Comparison of ENCODE assay signal across 1 cellular context in genomic region chr18:36067118-36067957, GRCh38.
A peak's percentile ranks its signal among the peaks of the same experiment; 100 is the strongest.
TF ChIP-seq lines count a peak whose summit lies in the region.

A gene with protein sequence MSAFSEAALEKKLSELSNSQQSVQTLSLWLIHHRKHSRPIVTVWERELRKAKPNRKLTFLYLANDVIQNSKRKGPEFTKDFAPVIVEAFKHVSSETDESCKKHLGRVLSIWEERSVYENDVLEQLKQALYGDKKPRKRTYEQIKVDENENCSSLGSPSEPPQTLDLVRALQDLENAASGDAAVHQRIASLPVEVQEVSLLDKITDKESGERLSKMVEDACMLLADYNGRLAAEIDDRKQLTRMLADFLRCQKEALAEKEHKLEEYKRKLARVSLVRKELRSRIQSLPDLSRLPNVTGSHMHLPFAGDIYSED (minus strand): TSS chr18:36067559. CDS start chr18:36067404, 155 bp downstream.

TF ChIP-seq in K562, 482 proteins besides CTCF, POLR2A, EP300 and RAD21 (continued from another document and continues in another):
- TF ChIP-seq FIP1L1 (IDR thresholded peaks at IDR 0.05; ENCODE audit: low read depth, low read length, poor library complexity, severe bottlenecking) (peak; percentile 57), KDM4B (IDR thresholded peaks at IDR 0.05; ENCODE audit: borderline replicate concordance in 2 of 2, low read depth in 1 of 2) (peak in 1 of 2 experiments; percentile 31; a peak in 1 of 4 replicates), CHD1 (IDR thresholded peaks at IDR 0.05; ENCODE audit: low read length) (peak; percentile 73), GABPA (tag; conservative IDR thresholded peaks at IDR 0.05; ENCODE audit: low read depth) (peak; percentile 92), TRIM24 (IDR thresholded peaks at IDR 0.05) (peak in 1 of 2 experiments; percentile 48; a peak in 2 of 4 replicates), CREM (IDR thresholded peaks at IDR 0.05; ENCODE audit: low read depth) (peak; percentile 97), RBBP5 (IDR thresholded peaks at IDR 0.05; ENCODE audit: borderline replicate concordance, insufficient read depth, low read length, poor library complexity, severe bottlenecking) (peak; percentile 99), CBFA2T2 (conservative IDR thresholded peaks at IDR 0.05) (no peak), NFATC3 (IDR thresholded peaks at IDR 0.05) (no peak), YY1 (IDR thresholded peaks at IDR 0.05; ENCODE audit: borderline replicate concordance in 1 of 3, control insufficient read depth in 1 of 3, extremely low read depth in 1 of 3, insufficient read depth in 3 of 3, insufficient read length in 1 of 3, insufficient replicate concordance in 2 of 3, low read depth in 1 of 3, low read length in 2 of 3) (peak; percentile 80 to 97 (median 95)), ZBTB8A (IDR thresholded peaks at IDR 0.05; ENCODE audit: partially characterized antibody) (no peak), ZEB2 (IDR thresholded peaks at IDR 0.05) (no peak), FOXO4 (CRISPR knock-in tag; IDR thresholded peaks at IDR 0.05) (no peak), TBP (optimal IDR thresholded peaks at IDR 0.05; ENCODE audit: low read depth, low read length) (peak; percentile 57), LARP7 (IDR thresholded peaks at IDR 0.05) (no peak), ARID1B (IDR thresholded peaks at IDR 0.05) (no peak; the same call in 1 of the 2 replicates), RBM25 (IDR thresholded peaks at IDR 0.05; ENCODE audit: low read depth, low read length, severe bottlenecking) (no peak), HNRNPLL (IDR thresholded peaks at IDR 0.05; ENCODE audit: low read depth, low read length, poor library complexity, severe bottlenecking) (peak; percentile 45), ZNF445 (CRISPR knock-in tag; IDR thresholded peaks at IDR 0.05; ENCODE audit: low read depth) (no peak), JUN (IDR thresholded peaks at IDR 0.05; ENCODE audit: borderline replicate concordance, low read depth, low read length) (peak; percentile 67), JUN (CRISPR knock-in tag; IDR thresholded peaks at IDR 0.05; ENCODE audit: borderline replicate concordance) (no peak), RREB1 (CRISPR knock-in tag; IDR thresholded peaks at IDR 0.05) (no peak), POLR3A (IDR thresholded peaks at IDR 0.05; ENCODE audit: borderline replicate concordance, extremely low read depth, insufficient read depth, insufficient read length) (no peak), BRD4 (IDR thresholded peaks at IDR 0.05) (peak; percentile 82), SLC30A9 (CRISPR knock-in tag; IDR thresholded peaks at IDR 0.05) (no peak), CSDE1 (IDR thresholded peaks at IDR 0.05) (no peak), NCOA2 (IDR thresholded peaks at IDR 0.05; ENCODE audit: partially characterized antibody in 2 of 2) (no peak), PCBP2 (IDR thresholded peaks at IDR 0.05; ENCODE audit: low read depth, low read length, poor library complexity, severe bottlenecking) (no peak), ZNF175 (CRISPR knock-in tag; IDR thresholded peaks at IDR 0.05; ENCODE audit: low read depth) (no peak), TFAP4 (CRISPR knock-in tag; IDR thresholded peaks at IDR 0.05; ENCODE audit: borderline replicate concordance) (peak; percentile 78; the same call in 1 of the 2 replicates), SP1 (CRISPR knock-in tag; IDR thresholded peaks at IDR 0.05) (peak; percentile 89), RBM14 (IDR thresholded peaks at IDR 0.05; ENCODE audit: borderline replicate concordance, insufficient read depth, low read depth, low read length) (0 out of 2 replicates have a peak, but pooled peaks have one; percentile 79), MAZ (CRISPR knock-in tag; conservative IDR thresholded peaks at IDR 0.05 in 1 of 2, IDR thresholded peaks at IDR 0.05 in 1 of 2) (no peak; a peak in 3 of 4 replicates), CBX1 (IDR thresholded peaks at IDR 0.05; ENCODE audit: low read depth) (peak; percentile 90; the same call in 1 of the 2 replicates), CBFA2T3 (IDR thresholded peaks at IDR 0.05) (no peak), CBX8 (IDR thresholded peaks at IDR 0.05; ENCODE audit: borderline replicate concordance, extremely low read depth, low read depth, low read length, poor library complexity, severe bottlenecking) (no peak), PKNOX1 (IDR thresholded peaks at IDR 0.05) (peak; percentile 51; the same call in 1 of the 2 replicates), MED1 (CRISPR knock-in tag; IDR thresholded peaks at IDR 0.05; ENCODE audit: borderline replicate concordance) (no peak), SMAD2 (IDR thresholded peaks at IDR 0.05; ENCODE audit: low read depth, low read length) (no peak), CREB5 (CRISPR knock-in tag; IDR thresholded peaks at IDR 0.05) (no peak), FOXA1 (IDR thresholded peaks at IDR 0.05; ENCODE audit: borderline replicate concordance) (no peak)
- TF ChIP-seq, protein P1, sequence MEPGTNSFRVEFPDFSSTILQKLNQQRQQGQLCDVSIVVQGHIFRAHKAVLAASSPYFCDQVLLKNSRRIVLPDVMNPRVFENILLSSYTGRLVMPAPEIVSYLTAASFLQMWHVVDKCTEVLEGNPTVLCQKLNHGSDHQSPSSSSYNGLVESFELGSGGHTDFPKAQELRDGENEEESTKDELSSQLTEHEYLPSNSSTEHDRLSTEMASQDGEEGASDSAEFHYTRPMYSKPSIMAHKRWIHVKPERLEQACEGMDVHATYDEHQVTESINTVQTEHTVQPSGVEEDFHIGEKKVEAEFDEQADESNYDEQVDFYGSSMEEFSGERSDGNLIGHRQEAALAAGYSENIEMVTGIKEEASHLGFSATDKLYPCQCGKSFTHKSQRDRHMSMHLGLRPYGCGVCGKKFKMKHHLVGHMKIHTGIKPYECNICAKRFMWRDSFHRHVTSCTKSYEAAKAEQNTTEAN (CRISPR knock-in tag; IDR thresholded peaks at IDR 0.05) = no peak
- TF ChIP-seq, protein P2, sequence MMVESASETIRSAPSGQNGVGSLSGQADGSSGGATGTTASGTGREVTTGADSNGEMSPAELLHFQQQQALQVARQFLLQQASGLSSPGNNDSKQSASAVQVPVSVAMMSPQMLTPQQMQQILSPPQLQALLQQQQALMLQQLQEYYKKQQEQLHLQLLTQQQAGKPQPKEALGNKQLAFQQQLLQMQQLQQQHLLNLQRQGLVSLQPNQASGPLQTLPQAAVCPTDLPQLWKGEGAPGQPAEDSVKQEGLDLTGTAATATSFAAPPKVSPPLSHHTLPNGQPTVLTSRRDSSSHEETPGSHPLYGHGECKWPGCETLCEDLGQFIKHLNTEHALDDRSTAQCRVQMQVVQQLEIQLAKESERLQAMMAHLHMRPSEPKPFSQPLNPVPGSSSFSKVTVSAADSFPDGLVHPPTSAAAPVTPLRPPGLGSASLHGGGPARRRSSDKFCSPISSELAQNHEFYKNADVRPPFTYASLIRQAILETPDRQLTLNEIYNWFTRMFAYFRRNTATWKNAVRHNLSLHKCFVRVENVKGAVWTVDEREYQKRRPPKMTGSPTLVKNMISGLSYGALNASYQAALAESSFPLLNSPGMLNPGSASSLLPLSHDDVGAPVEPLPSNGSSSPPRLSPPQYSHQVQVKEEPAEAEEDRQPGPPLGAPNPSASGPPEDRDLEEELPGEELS (CRISPR knock-in tag; IDR thresholded peaks at IDR 0.05; ENCODE audit: borderline replicate concordance) = no peak; the same call in none of the 2 replicates
- TF ChIP-seq, protein P3, sequence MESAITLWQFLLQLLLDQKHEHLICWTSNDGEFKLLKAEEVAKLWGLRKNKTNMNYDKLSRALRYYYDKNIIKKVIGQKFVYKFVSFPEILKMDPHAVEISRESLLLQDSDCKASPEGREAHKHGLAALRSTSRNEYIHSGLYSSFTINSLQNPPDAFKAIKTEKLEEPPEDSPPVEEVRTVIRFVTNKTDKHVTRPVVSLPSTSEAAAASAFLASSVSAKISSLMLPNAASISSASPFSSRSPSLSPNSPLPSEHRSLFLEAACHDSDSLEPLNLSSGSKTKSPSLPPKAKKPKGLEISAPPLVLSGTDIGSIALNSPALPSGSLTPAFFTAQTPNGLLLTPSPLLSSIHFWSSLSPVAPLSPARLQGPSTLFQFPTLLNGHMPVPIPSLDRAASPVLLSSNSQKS (CRISPR knock-in tag; IDR thresholded peaks at IDR 0.05) = no peak
- TF ChIP-seq, protein P4, sequence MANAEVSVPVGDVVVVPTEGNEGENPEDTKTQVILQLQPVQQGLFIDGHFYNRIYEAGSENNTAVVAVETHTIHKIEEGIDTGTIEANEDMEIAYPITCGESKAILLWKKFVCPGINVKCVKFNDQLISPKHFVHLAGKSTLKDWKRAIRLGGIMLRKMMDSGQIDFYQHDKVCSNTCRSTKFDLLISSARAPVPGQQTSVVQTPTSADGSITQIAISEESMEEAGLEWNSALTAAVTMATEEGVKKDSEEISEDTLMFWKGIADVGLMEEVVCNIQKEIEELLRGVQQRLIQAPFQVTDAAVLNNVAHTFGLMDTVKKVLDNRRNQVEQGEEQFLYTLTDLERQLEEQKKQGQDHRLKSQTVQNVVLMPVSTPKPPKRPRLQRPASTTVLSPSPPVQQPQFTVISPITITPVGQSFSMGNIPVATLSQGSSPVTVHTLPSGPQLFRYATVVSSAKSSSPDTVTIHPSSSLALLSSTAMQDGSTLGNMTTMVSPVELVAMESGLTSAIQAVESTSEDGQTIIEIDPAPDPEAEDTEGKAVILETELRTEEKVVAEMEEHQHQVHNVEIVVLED (CRISPR knock-in tag; IDR thresholded peaks at IDR 0.05) = peak; percentile 54; the same call in 1 of the 2 replicates
